ENCODE assay signal across 8 cellular contexts in the genomic region with DNA sequence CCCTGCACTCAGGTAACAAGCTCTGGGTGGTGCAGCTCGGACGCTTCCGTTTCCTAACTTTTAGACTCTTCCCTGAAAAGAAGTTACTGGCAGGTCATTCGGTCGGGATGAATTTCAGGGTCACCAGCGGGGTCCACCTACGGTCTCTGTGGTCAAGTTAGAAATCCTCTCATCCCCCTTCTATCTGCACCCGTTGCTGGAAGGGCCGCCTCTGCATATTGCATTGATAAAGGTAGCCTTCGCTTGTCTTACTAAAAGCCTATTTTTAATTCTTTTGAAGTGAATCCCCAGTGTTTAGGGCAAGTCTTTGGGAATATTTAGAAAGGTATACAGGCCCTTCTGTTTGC. TPM values are rescaled to one million over a fixed set of nuclear protein-coding genes. Genes with fewer than 3 reads are reported as not detected.
DNase-seq lines count a peak whose midpoint lies in the region; ATAC-seq, FAIRE-seq and TF ChIP-seq lines count a peak whose summit lies in the region.

No MANE protein-coding gene starts in this region.

- H3K36me3 ChIP-seq in trophoblast cell (ENCODE audit: control insufficient read depth in 1 of 2, insufficient read depth in 2 of 2, low read length in 2 of 2) = peaks cover 2 to 3% of the 10 kb centered on the region in 2 experiments

- no peaks in the 10 kb centered on the region for H3K9me3 ChIP-seq in trophoblast cell (ENCODE audit: insufficient read depth, low read depth, low read length)

- H4K12ac ChIP-seq in trophoblast cell (ENCODE audit: low read depth, low read length) = peak overlapping the region; percentile 93

- H2BK5ac ChIP-seq in trophoblast cell (ENCODE audit: low read depth, low read length, poor library complexity) = peak overlapping the region; percentile 82

- H2AK5ac ChIP-seq in trophoblast cell (ENCODE audit: low read length) = no peak overlapping the region

- DNase-seq in GM12865 (ENCODE audit: low read depth) (no peak), OCI-M1 (lab: John Stamatoyannopoulos, UW) (peak; percentile 46), epithelial cell of prostate (ENCODE audit: low read depth, low spot score) (no peak), trophoblast cell (peak in 1 of 2 donors; percentile 7), GM10266 (ENCODE audit: extremely low spot score) (no peak), urothelium cell line (ENCODE audit: low spot score) (no peak)

- peaks cover 10% of the 10 kb centered on the region for H3K79me2 ChIP-seq in trophoblast cell (ENCODE audit: control insufficient read depth, insufficient read depth, low read length, poor library complexity)

- peak overlapping the region; percentile 92 for H2AFZ ChIP-seq in trophoblast cell (ENCODE audit: insufficient read depth, low read length, poor library complexity)

- H4K8ac ChIP-seq in trophoblast cell (ENCODE audit: low read depth, low read length) = peak overlapping the region; percentile 93

- H3K79me1 ChIP-seq in trophoblast cell (ENCODE audit: low read length) = peaks cover 4% of the 10 kb centered on the region

- H3K23ac ChIP-seq in trophoblast cell (ENCODE audit: low read length) = no peak overlapping the region

- H3K9ac ChIP-seq in trophoblast cell (ENCODE audit: low read length) = peak overlapping the region; percentile 91

- H2BK120ac ChIP-seq in trophoblast cell (ENCODE audit: insufficient read depth, low read length, poor library complexity) = peak overlapping the region; percentile 67

- H3K4me3 ChIP-seq in GM12865 (ENCODE audit: low read depth, low read length) (peak overlapping the region; percentile 96), trophoblast cell (ENCODE audit: low read depth, low read length) (peak overlapping the region; percentile 97)

- H3K27me3 ChIP-seq in trophoblast cell (ENCODE audit: insufficient read depth, low read length) = no peaks in the 10 kb centered on the region

- no peak for FAIRE-seq in urothelium cell line (lab: Jason Lieb, UNC)

- H4K91ac ChIP-seq in trophoblast cell (ENCODE audit: low read depth, low read length) = peak overlapping the region; percentile 88

- no CpG with 5 or more reads among the region's 10 CpGs for WGBS in trophoblast cell (ENCODE audit: extremely low coverage, insufficient coverage, insufficient read length)

- H2BK12ac ChIP-seq in trophoblast cell (ENCODE audit: low read length) = no peak overlapping the region

- peak overlapping the region; percentile 67 for H3K27ac ChIP-seq in epithelial cell of prostate
- no peak overlapping the region for H3K27ac ChIP-seq in trophoblast cell (ENCODE audit: low read depth, low read length)

- peak overlapping the region; percentile 81 for H3K4me2 ChIP-seq in trophoblast cell (ENCODE audit: low read length)

- H3K4ac ChIP-seq in trophoblast cell (ENCODE audit: low read depth, low read length) = peak overlapping the region; percentile 69

- ATAC-seq in HG02884 (IDR thresholded peaks at IDR 0.05; ENCODE audit: unreplicated experiment) (no peak), HG03432 (IDR thresholded peaks at IDR 0.05; ENCODE audit: unreplicated experiment) (no peak)

- peaks cover 3 to 5% of the 10 kb centered on the region in 2 experiments for H3K4me1 ChIP-seq in trophoblast cell (ENCODE audit: control insufficient read depth in 1 of 2, insufficient read depth in 2 of 2, low read length in 2 of 2)

- TF ChIP-seq CTCF in GM12865 (IDR thresholded peaks at IDR 0.05; ENCODE audit: insufficient read depth, low read depth, low read length, missing control alignments) = no peak
- no peak for TF ChIP-seq CTCF in GM10266 (IDR thresholded peaks at IDR 0.05; ENCODE audit: control insufficient read depth, insufficient read depth, low read depth, missing control alignments)

- peak overlapping the region; percentile 86 for H3K14ac ChIP-seq in trophoblast cell (ENCODE audit: low read length)

- peak overlapping the region; percentile 92 for H3K18ac ChIP-seq in trophoblast cell (ENCODE audit: low read length)

RNA-seq across cellular contexts. Expression of gene CRLS1, which starts 0.7 kb away (rescaled TPM):
- 30.2 and 31.8 TPM in 2 replicates for polyA plus RNA-seq in trophoblast cell (2013)

RNA-seq across cellular contexts. Expression of gene LRRN4, which starts 47.3 kb away (rescaled TPM):
- 8.0 and 8.7 TPM in 2 replicates for polyA plus RNA-seq in trophoblast cell (2013)

RNA-seq across cellular contexts. Expression of gene MCM8, which starts 56.1 kb away (rescaled TPM):
- polyA plus RNA-seq in trophoblast cell (2013) = 11.1 and 11.5 TPM in 2 replicates

RNA-seq across cellular contexts. Expression of gene TRMT6, which starts 56.2 kb away (rescaled TPM):
- 23.7 and 24.2 TPM in 2 replicates for polyA plus RNA-seq in trophoblast cell (2013)
